1 cellular context compared by ENCODE assay signal in the genomic region with DNA sequence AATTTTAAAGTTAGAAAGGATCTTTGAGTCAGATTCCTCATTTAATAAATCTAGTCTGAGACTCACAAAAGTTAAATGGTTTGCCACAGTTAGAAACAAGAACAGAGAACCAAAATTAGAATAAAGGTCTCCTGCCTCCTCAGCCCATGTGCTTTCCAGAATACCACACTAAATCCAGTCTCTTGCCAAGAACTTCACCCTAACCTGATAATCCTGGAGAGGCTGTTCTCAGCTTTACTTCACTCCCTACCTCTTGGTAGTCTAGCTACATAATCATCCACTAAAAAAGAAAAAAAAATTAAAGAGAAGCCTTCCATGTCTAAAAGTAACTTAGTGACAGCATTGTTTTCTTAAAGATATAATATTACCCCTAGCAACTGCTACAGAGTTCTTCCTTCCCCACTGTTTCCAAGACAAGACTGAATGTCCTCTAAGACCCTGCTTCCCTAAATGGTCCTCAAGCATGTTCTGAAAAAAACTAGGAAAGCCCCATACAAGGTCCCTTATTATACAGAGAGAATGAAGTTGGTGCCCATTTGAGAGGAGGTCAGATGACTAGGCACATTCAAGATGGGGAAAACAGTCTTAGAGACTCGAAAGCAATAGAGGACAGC.
TF ChIP-seq lines count a peak whose summit lies in the region.

No MANE protein-coding gene starts in this region.

TF ChIP-seq in K562, 482 proteins besides CTCF, POLR2A, EP300 and RAD21:
- peak; percentile 26; the same call in 1 of the 2 replicates for TF ChIP-seq MAFG (tag; conservative IDR thresholded peaks at IDR 0.05)
- no peak for TF ChIP-seq ATF7 (IDR thresholded peaks at IDR 0.05)
